24 cellular contexts compared by ENCODE assay signal in the genomic region with DNA sequence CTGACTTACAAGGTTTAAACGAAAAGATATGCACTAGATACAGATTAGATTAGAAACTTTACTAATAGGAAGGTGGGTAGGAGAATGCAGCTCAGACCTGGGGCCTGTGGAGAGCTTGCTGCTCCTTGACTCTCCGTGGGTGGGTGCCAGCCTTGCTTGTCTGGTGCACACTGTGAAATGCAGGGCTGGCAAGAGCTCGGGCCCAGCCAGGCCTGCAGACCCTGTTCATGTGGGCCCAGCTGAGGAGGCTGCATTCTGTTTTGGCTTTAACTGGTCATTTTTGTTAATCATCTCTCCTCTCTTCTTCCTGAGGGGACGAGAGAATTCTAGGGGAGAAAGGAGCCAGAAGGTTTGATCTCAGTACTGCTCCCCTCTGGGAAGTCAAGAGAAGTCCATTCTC.
"Had no signal": no experiment of that assay in that cellular context is flagged by ENCODE, and none has a peak within 500 bp of the region (broad histone marks: within the 10 kb centered on the region; RNA-seq: fewer than 3 reads in every experiment).

No MANE protein-coding gene starts in this region.

- H3K4me3 Mint-ChIP-seq: immature natural killer cell; naive thymus-derived CD4-positive, alpha-beta T cell; natural killer cell treated with Interleukin-12 subunit alpha and Interleukin-12 subunit beta and Interleukin-15 and Interleukin-18, amount 100 ng/mL, for 72 hours; stimulated activated memory B cell treated with anti-CD40 and anti-IgM and Interleukin-4, amounts not matched to agents 10 μg/mL and 1 μg/mL and 100 μg/mL, for 72 hours; stimulated activated naive CD8-positive, alpha-beta T cell treated with anti-CD3 and anti-CD28 coated beads, Interleukin-15, amount 100 ng/mL, for 72 hours; type B pancreatic cell had no signal

- H3K27me3 Mint-ChIP-seq: stimulated activated memory B cell treated with anti-CD40 and anti-IgM and Interleukin-4, amounts not matched to agents 10 μg/mL and 1 μg/mL and 100 μg/mL, for 72 hours had no signal

- H3K9me3 Mint-ChIP-seq: immature natural killer cell; natural killer cell treated with Interleukin-12 subunit alpha and Interleukin-12 subunit beta and Interleukin-15 and Interleukin-18, amount 100 ng/mL, for 72 hours; stimulated activated memory B cell treated with anti-CD40 and anti-IgM and Interleukin-4, amounts not matched to agents 10 μg/mL and 1 μg/mL and 100 μg/mL, for 72 hours; stimulated activated naive CD8-positive, alpha-beta T cell treated with anti-CD3 and anti-CD28 coated beads, Interleukin-15, amount 100 ng/mL, for 72 hours had no signal

- H3K27ac ChIP-seq: pancreas, skin epidermis, uterus had no signal

- H3K4me1 ChIP-seq: pancreas, uterus had no signal

- H3K4me3 ChIP-seq: lung, mucosa of descending colon, pancreas, skin epidermis, tibial nerve, uterus had no signal

- H3K27ac Mint-ChIP-seq: immature natural killer cell; naive thymus-derived CD4-positive, alpha-beta T cell; natural killer cell treated with Interleukin-12 subunit alpha and Interleukin-12 subunit beta and Interleukin-15 and Interleukin-18, amount 100 ng/mL, for 72 hours; progenitor cell of endocrine pancreas; stimulated activated memory B cell treated with anti-CD40 and anti-IgM and Interleukin-4, amounts not matched to agents 10 μg/mL and 1 μg/mL and 100 μg/mL, for 72 hours; stimulated activated naive CD8-positive, alpha-beta T cell treated with anti-CD3 and anti-CD28 coated beads, Interleukin-15, amount 100 ng/mL, for 72 hours; type B pancreatic cell had no signal

- DNase-seq: head of caudate nucleus; hypothalamus; immature natural killer cell; kidney; midbrain; mucosa of descending colon; naive thymus-derived CD4-positive, alpha-beta T cell; nucleus accumbens; pancreas; retina; right cardiac atrium; stimulated activated CD4-positive, alpha-beta T cell treated with anti-CD3 and anti-CD28 coated beads, Interleukin-4, amount 100 ng/mL, for 24 hours; stimulated activated naive CD4-positive, alpha-beta T cell treated with Interleukin-2 at 50 U/mL for 16 hours; stimulated activated naive CD8-positive, alpha-beta T cell treated with anti-CD3 and anti-CD28 coated beads, Interleukin-15, amount 100 ng/mL, for 72 hours; substantia nigra; uterus had no signal

- H3K4me1 Mint-ChIP-seq: stimulated activated naive CD8-positive, alpha-beta T cell treated with anti-CD3 and anti-CD28 coated beads, Interleukin-15, amount 100 ng/mL, for 72 hours had no signal

- H3K9me3 ChIP-seq: mucosa of descending colon, pancreas, tibial nerve, uterus had no signal

- H3K36me3 Mint-ChIP-seq: immature natural killer cell; naive thymus-derived CD4-positive, alpha-beta T cell; natural killer cell treated with Interleukin-12 subunit alpha and Interleukin-12 subunit beta and Interleukin-15 and Interleukin-18, amount 100 ng/mL, for 72 hours; stimulated activated memory B cell treated with anti-CD40 and anti-IgM and Interleukin-4, amounts not matched to agents 10 μg/mL and 1 μg/mL and 100 μg/mL, for 72 hours; type B pancreatic cell had no signal

- ATAC-seq: left lobe of liver; mucosa of descending colon; naive thymus-derived CD4-positive, alpha-beta T cell; natural killer cell treated with Interleukin-12 subunit alpha and Interleukin-12 subunit beta and Interleukin-15 and Interleukin-18, amount 100 ng/mL, for 72 hours; pancreas; stimulated activated memory B cell treated with anti-CD40 and anti-IgM and Interleukin-4, amounts not matched to agents 10 μg/mL and 1 μg/mL and 100 μg/mL, for 72 hours; stimulated activated naive CD8-positive, alpha-beta T cell treated with anti-CD3 and anti-CD28 coated beads, Interleukin-15, amount 100 ng/mL, for 72 hours had no signal

- H3K36me3 ChIP-seq: pancreas, tibial nerve, uterus had no signal

- H3K27me3 ChIP-seq: pancreas, tibial nerve, uterus had no signal
